ENCODE assay signal across 9 cellular contexts in the genomic region with DNA sequence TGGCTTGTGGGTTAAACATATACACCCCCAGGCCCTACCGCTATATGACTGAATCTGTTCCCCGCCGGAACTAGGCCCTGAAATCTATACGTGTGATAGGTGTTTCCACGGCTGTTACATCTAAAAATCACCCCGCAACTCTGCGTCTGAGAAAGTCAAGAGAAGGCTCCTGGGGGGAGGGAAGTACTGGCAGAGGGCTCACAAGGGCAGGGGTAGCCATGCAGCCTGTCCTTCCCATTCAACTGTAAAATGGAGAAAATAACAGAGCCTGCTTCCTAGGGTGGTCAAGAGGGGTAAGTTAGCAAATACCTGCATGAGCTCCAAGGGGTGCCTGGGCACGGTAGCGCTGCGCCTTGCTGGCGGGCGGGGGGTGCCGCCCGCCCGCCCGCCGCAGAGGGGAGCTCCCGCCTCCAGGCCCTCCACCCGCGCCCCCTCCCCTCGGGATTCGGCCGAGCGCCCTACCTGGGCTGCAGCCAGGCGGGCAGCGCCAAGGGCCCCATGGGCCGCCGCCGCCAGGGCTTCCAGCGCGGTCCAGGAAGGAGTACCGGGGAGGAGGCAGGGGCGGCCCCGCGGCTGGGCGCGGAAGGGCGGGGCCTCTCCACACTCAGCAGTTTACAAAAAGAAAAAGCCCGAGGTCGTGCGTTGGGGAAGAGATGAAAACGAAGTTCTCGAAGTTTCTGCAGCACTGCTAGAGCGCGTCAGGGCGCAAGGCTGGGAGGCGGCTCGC. TPM values are rescaled to one million over a fixed set of nuclear protein-coding genes. Genes with fewer than 3 reads are reported as not detected.
DNase-seq lines count a peak whose midpoint lies in the region; ATAC-seq and TF ChIP-seq lines count a peak whose summit lies in the region.
"Had no signal": no experiment of that assay in that cellular context is flagged by ENCODE, and none has a peak within 500 bp of the region (broad histone marks: within the 10 kb centered on the region; RNA-seq: fewer than 3 reads in every experiment).

A gene with protein sequence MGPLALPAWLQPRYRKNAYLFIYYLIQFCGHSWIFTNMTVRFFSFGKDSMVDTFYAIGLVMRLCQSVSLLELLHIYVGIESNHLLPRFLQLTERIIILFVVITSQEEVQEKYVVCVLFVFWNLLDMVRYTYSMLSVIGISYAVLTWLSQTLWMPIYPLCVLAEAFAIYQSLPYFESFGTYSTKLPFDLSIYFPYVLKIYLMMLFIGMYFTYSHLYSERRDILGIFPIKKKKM (minus strand): TSS at position 550 of the 727 bp plus-strand sequence. CDS start 50 bp downstream, at position 500.

- H4K20me1 ChIP-seq in fibroblast of lung (ENCODE audit: control insufficient read depth, extremely low read depth, insufficient read depth, low read length) = no peaks in the 10 kb centered on the region

- H3K9me3 Mint-ChIP-seq in natural killer cell treated with Interleukin-12 subunit alpha and Interleukin-12 subunit beta and Interleukin-15 and Interleukin-18, amount 100 ng/mL, for 72 hours = no peaks in the 10 kb centered on the region
- H3K9me3 Mint-ChIP-seq in stimulated activated naive CD8-positive, alpha-beta T cell treated with anti-CD3 and anti-CD28 coated beads, Interleukin-15, Interleukin-2, amounts not matched to agents 100 ng/mL and 50 ng/mL, for 24 hours = no peaks in the 10 kb centered on the region

- no peaks in the 10 kb centered on the region for H3K36me3 ChIP-seq in fibroblast of lung (ENCODE audit: control insufficient read depth, insufficient read depth, low read length)

- no peaks in the 10 kb centered on the region for H3K9me3 ChIP-seq in fibroblast of lung (ENCODE audit: control insufficient read depth, insufficient read depth, low read depth, low read length)

- no peak within 1 kb of the TSS for H3K4me3 Mint-ChIP-seq in natural killer cell treated with Interleukin-12 subunit alpha and Interleukin-12 subunit beta and Interleukin-15 and Interleukin-18, amount 100 ng/mL, for 72 hours
- peak within 1 kb of the TSS; percentile 69 for H3K4me3 Mint-ChIP-seq in stimulated activated naive CD8-positive, alpha-beta T cell treated with anti-CD3 and anti-CD28 coated beads, Interleukin-15, Interleukin-2, amounts not matched to agents 100 ng/mL and 50 ng/mL, for 24 hours

- H3K4me1 ChIP-seq in fibroblast of lung (ENCODE audit: control insufficient read depth, extremely low read depth, insufficient read depth, low read length) = peaks cover 9% of the 10 kb centered on the region

- DNase-seq in MV-4-11 (lab: John Stamatoyannopoulos, UW) (peak; percentile 46), fibroblast of lung (ENCODE audit: low read depth in 2 of 2) (peak; percentile 45 to 49), NOMO-1 treated with DMSO at 0.1 percent for 48 hours (lab: John Stamatoyannopoulos, UW; ENCODE audit: unreplicated experiment) (no peak)
- DNase-seq in activated T-cell treated with anti-CD3 and anti-CD28 coated beads, Interleukin-2, amount 50 U/mL, for 1 hour = peak; percentile 72
- peak; percentile 81 for DNase-seq in natural killer cell treated with Interleukin-12 subunit alpha and Interleukin-12 subunit beta and Interleukin-15 and Interleukin-18, amount 100 ng/mL, for 72 hours (ENCODE audit: low spot score)

- H3K4me3 ChIP-seq in fibroblast of lung (replicated peaks in 1 of 4; ENCODE audit: control extremely low read depth in 1 of 4, insufficient read depth in 1 of 4, low read depth in 3 of 4, low read length in 4 of 4) = peak within 1 kb of the TSS; percentile 58 to 67 (median 64)

- peak within 1 kb of the TSS; percentile 83 for H2AFZ ChIP-seq in fibroblast of lung (ENCODE audit: low read length)

- peaks cover 23 to 27% of the 10 kb centered on the region in 2 donors for H3K4me1 Mint-ChIP-seq in natural killer cell treated with Interleukin-12 subunit alpha and Interleukin-12 subunit beta and Interleukin-15 and Interleukin-18, amount 100 ng/mL, for 72 hours (ENCODE audit: low read depth in 2 of 2)
- peaks cover 18% of the 10 kb centered on the region for H3K4me1 Mint-ChIP-seq in stimulated activated naive CD8-positive, alpha-beta T cell treated with anti-CD3 and anti-CD28 coated beads, Interleukin-15, Interleukin-2, amounts not matched to agents 100 ng/mL and 50 ng/mL, for 24 hours (ENCODE audit: low read depth)

- H3K9ac ChIP-seq in fibroblast of lung (ENCODE audit: insufficient read depth, low read length) = peak within 1 kb of the TSS; percentile 43

- H3K79me2 ChIP-seq in fibroblast of lung (ENCODE audit: control insufficient read depth, insufficient read depth, low read length) = no peaks in the 10 kb centered on the region

- peak within 1 kb of the TSS; percentile 49 for H3K27ac ChIP-seq in fibroblast of lung (ENCODE audit: insufficient read depth, low read length)

- TF ChIP-seq POLR2A in GM10847 (IDR thresholded peaks at IDR 0.05; ENCODE audit: extremely low read depth, insufficient read length) = peak; percentile 27

- H3K4me2 ChIP-seq in fibroblast of lung (ENCODE audit: extremely low read depth, insufficient read depth, low read length) = peak within 1 kb of the TSS; percentile 67

- no peaks in the 10 kb centered on the region for H3K27me3 ChIP-seq in fibroblast of lung (ENCODE audit: control insufficient read depth, insufficient read depth, low read length)

- no peak for TF ChIP-seq CTCF in fibroblast of lung (conservative IDR thresholded peaks at IDR 0.05 in 1 of 2, IDR thresholded peaks at IDR 0.05 in 1 of 2; ENCODE audit: low read depth in 1 of 2, low read length in 2 of 2)

- ATAC-seq in GM21786 (IDR thresholded peaks at IDR 0.05; ENCODE audit: unreplicated experiment) = peak; percentile 61
- peak; percentile 86 to 92 for ATAC-seq in natural killer cell treated with Interleukin-12 subunit alpha and Interleukin-12 subunit beta and Interleukin-15 and Interleukin-18, amount 100 ng/mL, for 72 hours

- H3K27ac Mint-ChIP-seq in natural killer cell treated with Interleukin-12 subunit alpha and Interleukin-12 subunit beta and Interleukin-15 and Interleukin-18, amount 100 ng/mL, for 72 hours = peak within 1 kb of the TSS; percentile 8 to 24
- H3K27ac Mint-ChIP-seq in stimulated activated naive CD8-positive, alpha-beta T cell treated with anti-CD3 and anti-CD28 coated beads, Interleukin-15, Interleukin-2, amounts not matched to agents 100 ng/mL and 50 ng/mL, for 24 hours = peak within 1 kb of the TSS; percentile 70

- H3K36me3 Mint-ChIP-seq in natural killer cell treated with Interleukin-12 subunit alpha and Interleukin-12 subunit beta and Interleukin-15 and Interleukin-18, amount 100 ng/mL, for 72 hours = peaks cover under 1% of the 10 kb centered on the region
- peaks cover under 1% of the 10 kb centered on the region for H3K36me3 Mint-ChIP-seq in stimulated activated naive CD8-positive, alpha-beta T cell treated with anti-CD3 and anti-CD28 coated beads, Interleukin-15, Interleukin-2, amounts not matched to agents 100 ng/mL and 50 ng/mL, for 24 hours (ENCODE audit: low read depth)

- peaks cover 0 to 5% of the 10 kb centered on the region in 2 donors for H3K27me3 Mint-ChIP-seq in natural killer cell treated with Interleukin-12 subunit alpha and Interleukin-12 subunit beta and Interleukin-15 and Interleukin-18, amount 100 ng/mL, for 72 hours
- H3K27me3 Mint-ChIP-seq in stimulated activated naive CD8-positive, alpha-beta T cell treated with anti-CD3 and anti-CD28 coated beads, Interleukin-15, Interleukin-2, amounts not matched to agents 100 ng/mL and 50 ng/mL, for 24 hours = no peaks in the 10 kb centered on the region

RNA-seq across cellular contexts. Expression of the gene that starts here (rescaled TPM):
- 12.3 and 24.9 TPM in 2 replicates for total RNA-seq in fibroblast of lung
- polyA plus RNA-seq in fibroblast of lung = 11.4 and 27.1 TPM in 2 replicates
- polyA plus RNA-seq in fibroblast of lung (2012) = 5.6 and 12.4 TPM in 2 replicates
- polyA minus RNA-seq in fibroblast of lung (ENCODE audit: low replicate concordance) = 2.6 and 5.5 TPM in 2 replicates
- 1 to 10 TPM; 2.2 to 3.1 TPM for total RNA-seq in natural killer cell treated with Interleukin-12 subunit alpha and Interleukin-12 subunit beta and Interleukin-15 and Interleukin-18, amount 100 ng/mL, for 72 hours
- polyA plus RNA-seq: neural cell had no signal
